9 cellular contexts compared by ENCODE assay signal in the genomic region with DNA sequence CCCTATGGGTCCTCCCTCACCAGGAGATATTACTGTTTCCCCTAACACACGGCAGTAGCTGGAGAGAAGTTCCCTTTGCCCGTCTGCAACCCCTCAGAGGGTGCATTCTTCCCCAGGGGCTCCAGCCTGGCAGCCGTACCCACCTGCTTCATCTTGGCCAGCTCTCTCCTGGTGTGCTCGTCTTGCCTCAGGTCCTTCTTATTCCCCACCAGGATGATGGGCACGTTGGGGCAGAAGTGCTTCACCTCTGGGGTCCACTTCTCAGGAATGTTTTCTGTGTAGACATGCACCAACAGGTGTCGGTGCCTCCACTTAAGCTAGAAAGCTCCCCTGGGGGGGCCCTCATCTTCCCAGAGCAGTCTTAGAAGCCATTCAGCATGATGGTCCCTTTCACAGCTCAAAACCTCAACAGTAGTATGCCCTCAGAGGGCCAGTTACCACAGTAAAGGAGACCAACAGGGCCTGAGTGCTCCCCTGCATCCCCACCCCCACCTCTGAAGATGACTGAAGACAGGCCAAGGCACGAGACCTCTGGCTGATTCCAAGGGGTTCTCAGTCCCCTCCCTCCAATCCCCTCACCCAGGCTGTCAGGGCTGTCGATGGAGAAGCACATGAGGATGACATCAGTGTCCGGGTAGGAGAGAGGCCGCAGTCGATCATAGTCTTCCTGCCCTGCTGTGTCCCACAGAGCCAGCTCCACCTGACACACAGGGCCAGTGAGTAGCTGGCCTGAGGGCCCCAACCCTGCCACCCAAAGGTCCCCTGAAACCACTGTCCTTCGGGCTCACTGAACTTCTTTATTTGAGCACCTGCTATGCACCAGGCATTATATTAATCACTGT. TPM values are rescaled to one million over a fixed set of nuclear protein-coding genes. Genes with fewer than 3 reads are reported as not detected.
A peak's percentile ranks its signal among the peaks of the same experiment; 100 is the strongest.
DNase-seq lines count a peak whose midpoint lies in the region; ATAC-seq and TF ChIP-seq lines count a peak whose summit lies in the region.
"Had no signal": no experiment of that assay in that cellular context is flagged by ENCODE, and none has a peak within 500 bp of the region (broad histone marks: within the 10 kb centered on the region; RNA-seq: fewer than 3 reads in every experiment).

No MANE protein-coding gene starts in this region.

- H3K4me3 Mint-ChIP-seq in MCF 10A (ENCODE audit: unreplicated experiment), result no peak overlapping the region
- peak overlapping the region in 1 of 10 donors; percentile 4 for H3K4me3 Mint-ChIP-seq in naive thymus-derived CD8-positive, alpha-beta T cell

- H3K27me3 ChIP-seq in mammary epithelial cell (ENCODE audit: insufficient read depth, low read length) (no peaks in the 10 kb centered on the region), breast epithelium (no peaks in the 10 kb centered on the region), upper lobe of left lung (no peaks in the 10 kb centered on the region)

- POLR2A ChIA-PET in MCF 10A (lab: Yijun Ruan, JAX), result interaction anchor here (0.8 to 7.7 kb wide), 4 partner anchors 15 to 308 kb away, joined by 3 to 75 read pairs (median 54); a partner anchor contains a TSS
- POLR2A ChIA-PET in naive thymus-derived CD8-positive, alpha-beta T cell (lab: Charles Lee), result interaction anchor here (1.3 to 1.5 kb wide), 2 partner anchors 28 kb away, joined by 5 to 7 read pairs; a partner anchor contains a TSS

- no peaks in the 10 kb centered on the region for H3K9me3 Mint-ChIP-seq in MCF 10A (ENCODE audit: unreplicated experiment)
- H3K9me3 Mint-ChIP-seq in naive thymus-derived CD8-positive, alpha-beta T cell, result no peaks in the 10 kb centered on the region

- H3K27ac ChIP-seq in mammary epithelial cell (ENCODE audit: insufficient read depth, low read depth, low read length), result no peak overlapping the region
- H3K27ac ChIP-seq in breast epithelium, result peak overlapping the region; percentile 86 to 99
- H3K27ac ChIP-seq in upper lobe of left lung, result peak overlapping the region; percentile 91 to 99 (median 98)

- intact Hi-C loops in MCF 10A (cut with micrococcal nuclease) (no loop called here), mammary epithelial cell (cut with micrococcal nuclease) (no loop called here), breast epithelium (cut with DNase I; ENCODE audit: low total_unique reads) (loop anchor here (2.0 kb wide), 1 partner anchor 74 kb away; no protein-coding TSS in a partner anchor)

- TF ChIP-seq CTCF in MCF 10A (IDR thresholded peaks at IDR 0.05; ENCODE audit: unreplicated experiment) (no peak), mammary epithelial cell (conservative IDR thresholded peaks at IDR 0.05 in 1 of 2, IDR thresholded peaks at IDR 0.05 in 1 of 2; ENCODE audit: extremely low read depth in 1 of 2, insufficient read depth in 1 of 2, low read depth in 1 of 2, low read length in 2 of 2) (no peak), breast epithelium (IDR thresholded peaks at IDR 0.05) (no peak), upper lobe of left lung (IDR thresholded peaks at IDR 0.05) (no peak)

- peaks cover 53% of the 10 kb centered on the region for H3K36me3 Mint-ChIP-seq in MCF 10A (ENCODE audit: insufficient read depth, unreplicated experiment)
- peaks cover 0 to 23% (median 0%) of the 10 kb centered on the region in 3 donors for H3K36me3 Mint-ChIP-seq in naive thymus-derived CD8-positive, alpha-beta T cell

- CTCF ChIA-PET in MCF 10A (lab: Yijun Ruan, JAX), result interaction anchor here (0.7 to 1.4 kb wide), 3 partner anchors 14 to 102 kb away, joined by 3 to 8 read pairs (median 5); no protein-coding TSS in a partner anchor
- CTCF ChIA-PET in mammary epithelial cell (lab: Charles Lee; ENCODE audit: low non-redundant PET), result no interaction called here

- no peaks in the 10 kb centered on the region for H4K20me1 ChIP-seq in mammary epithelial cell (ENCODE audit: insufficient read depth, low read length)

- H3K36me3 ChIP-seq in mammary epithelial cell (ENCODE audit: insufficient read depth, low read length), result peaks cover 22% of the 10 kb centered on the region
- H3K36me3 ChIP-seq in breast epithelium, result no peaks in the 10 kb centered on the region
- H3K36me3 ChIP-seq in upper lobe of left lung, result peaks cover 0 to 54% (median 15%) of the 10 kb centered on the region in 4 donors

- 50% methylated on average over 7 of the region's 12 CpGs for WGBS in mammary epithelial cell (ENCODE audit: low coverage, missing lambda C conversion rate)
- WGBS in upper lobe of left lung, 2 donors, result 73 to 74% methylated on average over 10 to 12 of the region's 12 CpGs

- no peaks in the 10 kb centered on the region for H3K27me3 Mint-ChIP-seq in MCF 10A (ENCODE audit: insufficient read depth, unreplicated experiment)
- H3K27me3 Mint-ChIP-seq in naive thymus-derived CD8-positive, alpha-beta T cell, result no peaks in the 10 kb centered on the region

- peak overlapping the region; percentile 39 for H3K27ac Mint-ChIP-seq in MCF 10A (ENCODE audit: low read depth, unreplicated experiment)
- peak overlapping the region; percentile 17 to 94 (median 80) for H3K27ac Mint-ChIP-seq in naive thymus-derived CD8-positive, alpha-beta T cell

- BruUV-seq in MCF 10A (replicated peaks; lab: Mats Ljungman, UMichigan) (no TSS peak), mammary epithelial cell (replicated peaks; lab: Mats Ljungman, UMichigan) (no TSS peak)

- no peak overlapping the region for H3K4me2 ChIP-seq in mammary epithelial cell (ENCODE audit: insufficient read depth, low read depth, low read length)

- peaks cover 63% of the 10 kb centered on the region for H3K4me1 Mint-ChIP-seq in MCF 10A (ENCODE audit: insufficient read depth, unreplicated experiment)
- peaks cover 31 to 77% (median 65%) of the 10 kb centered on the region in 4 donors for H3K4me1 Mint-ChIP-seq in naive thymus-derived CD8-positive, alpha-beta T cell

- in situ Hi-C loops in mammary epithelial cell (cut with MboI; ENCODE audit: low sequenced_read_pairs in 2 of 2), result loop anchor here (10.0 kb wide), 2 partner anchors 198 to 308 kb away; a partner anchor contains a TSS

- H2AFZ ChIP-seq in mammary epithelial cell (ENCODE audit: low read depth, low read length), result no peak overlapping the region

- H3K4me3 ChIP-seq in mammary epithelial cell (replicated peaks in 1 of 3; ENCODE audit: insufficient read depth in 1 of 3, low read depth in 2 of 3, low read length in 3 of 3) (no peak overlapping the region), breast epithelium (no peak overlapping the region), upper lobe of left lung (no peak overlapping the region)

- dilution Hi-C loops in mammary epithelial cell (cut with HindIII; ENCODE audit: low sequenced_read_pairs), result loop anchor here (5.0 kb wide), 1 partner anchor 75 kb away; no protein-coding TSS in a partner anchor

- DNase-seq in MCF 10A (ENCODE audit: unreplicated experiment) (no peak), mammary epithelial cell (no peak), breast epithelium (ENCODE audit: low spot score in 2 of 2) (no peak), upper lobe of left lung (no peak), dermis blood vessel endothelial cell (no peak), Kasumi-1 (lab: John Stamatoyannopoulos, UW) (no peak)
- DNase-seq in naive thymus-derived CD8-positive, alpha-beta T cell, result peak in 1 of 10 donors; percentile 44
- DNase-seq: activated CD4-positive, alpha-beta T cell treated with anti-CD3 and anti-CD28 coated beads for 4 hours had no signal

- peaks cover 53% of the 10 kb centered on the region for H3K79me2 ChIP-seq in mammary epithelial cell (ENCODE audit: insufficient read depth, low read length)

- no peak for ATAC-seq in naive thymus-derived CD8-positive, alpha-beta T cell
- ATAC-seq in upper lobe of left lung (ENCODE audit: low FRiP score in 2 of 2) (no peak), HG03025 (IDR thresholded peaks at IDR 0.05; ENCODE audit: low FRiP score, unreplicated experiment) (no peak)

- TF ChIP-seq EP300 in upper lobe of left lung (IDR thresholded peaks at IDR 0.05), result no peak

- no peak for TF ChIP-seq POLR2A in breast epithelium (IDR thresholded peaks at IDR 0.05)
- no peak for TF ChIP-seq POLR2A in upper lobe of left lung (IDR thresholded peaks at IDR 0.05)

- H3K9me3 ChIP-seq in mammary epithelial cell (replicated peaks; ENCODE audit: insufficient read depth, low read length), result no peaks in the 10 kb centered on the region
- H3K9me3 ChIP-seq in breast epithelium, result no peaks in the 10 kb centered on the region
- H3K9me3 ChIP-seq in upper lobe of left lung, result no peaks in the 10 kb centered on the region

- H3K9ac ChIP-seq in mammary epithelial cell (ENCODE audit: insufficient read depth, low read length), result no peak overlapping the region

- peaks cover 72% of the 10 kb centered on the region for H3K4me1 ChIP-seq in mammary epithelial cell (ENCODE audit: insufficient read depth, low read length)
- H3K4me1 ChIP-seq in breast epithelium, result peaks cover 19 to 40% of the 10 kb centered on the region in 2 donors
- H3K4me1 ChIP-seq in upper lobe of left lung, result peaks cover 64 to 82% (median 74%) of the 10 kb centered on the region in 4 donors

RNA-seq across cellular contexts. Expression of a gene that starts 4.3 kb away (rescaled TPM):
- total RNA-seq in MCF 10A (2022) (253 and 294 TPM in 2 replicates), mammary epithelial cell (100 to 1,000 TPM; 383 to 495 TPM), breast epithelium (100 to 1,000 TPM; 150 to 302 (median 235) TPM), upper lobe of left lung (100 to 1,000 TPM in 5 of 6 donors, 10 to 100 TPM in 1; 80.9 to 218 (median 132) TPM), dermis blood vessel endothelial cell (579 and 920 TPM in 2 replicates)
- 1,160 TPM for polyA plus RNA-seq in mammary epithelial cell
- 644 TPM for polyA minus RNA-seq in mammary epithelial cell
- total RNA-seq in naive thymus-derived CD8-positive, alpha-beta T cell, result 1 to 10 TPM; 3.0 to 4.2 TPM
- 10 to 100 TPM in 1 of 3 donors, 1 to 10 TPM in 2; 2.2 to 46.7 (median 2.8) TPM for polyA plus RNA-seq in naive thymus-derived CD8-positive, alpha-beta T cell

RNA-seq across cellular contexts. Expression of a gene that starts 12.5 kb away (rescaled TPM):
- total RNA-seq in MCF 10A (2022) (0.88 and 1.5 TPM in 2 replicates), mammary epithelial cell (1 to 10 TPM; 6.2 to 9.4 TPM), breast epithelium (1 to 10 TPM in 2 of 3 donors, under 1 TPM in 1; 0.32 to 5.3 (median 4.9) TPM), upper lobe of left lung (under 1 TPM in 5 of 6 donors, not detected in 1; 0.55 to 0.91 (median 0.74) TPM), dermis blood vessel endothelial cell (0.68 and 0.74 TPM in 2 replicates)
- polyA plus RNA-seq in mammary epithelial cell, result 6.2 TPM
- 5.6 TPM for polyA minus RNA-seq in mammary epithelial cell
- under 1 TPM in 1 of 2 experiments, not detected in 1; 0.44 TPM for total RNA-seq in naive thymus-derived CD8-positive, alpha-beta T cell
- polyA plus RNA-seq in naive thymus-derived CD8-positive, alpha-beta T cell, result not detected

RNA-seq across cellular contexts. Expression of a gene that starts 28.2 kb away (rescaled TPM):
- total RNA-seq in MCF 10A (2022), result 54.9 and 55.6 TPM in 2 replicates
- 10 to 100 TPM; 52.2 to 76.0 TPM for total RNA-seq in mammary epithelial cell
- 65.2 TPM for polyA plus RNA-seq in mammary epithelial cell
- 81.0 TPM for polyA minus RNA-seq in mammary epithelial cell
- total RNA-seq in breast epithelium, result 10 to 100 TPM; 14.7 to 52.2 (median 42.6) TPM
- 10 to 100 TPM; 84.2 to 89.9 TPM for total RNA-seq in naive thymus-derived CD8-positive, alpha-beta T cell
- polyA plus RNA-seq in naive thymus-derived CD8-positive, alpha-beta T cell, result 10 to 100 TPM; 24.7 to 40.4 (median 29.5) TPM
- 100 to 1,000 TPM in 2 of 6 donors, 10 to 100 TPM in 4; 26.5 to 161 (median 56.0) TPM for total RNA-seq in upper lobe of left lung
- 62.8 and 85.2 TPM in 2 replicates for total RNA-seq in dermis blood vessel endothelial cell

Comparison
In these comparisons a context has a peak if more than half of its experiments do, and no peak if none do; other contexts are left out.
1. RNA of a gene that starts 4.3 kb away (total RNA-seq): 579 to 920 TPM in dermis blood vessel endothelial cell, 383 to 495 TPM in mammary epithelial cell, 253 to 294 TPM in MCF 10A, 150 to 302 TPM in breast epithelium and 80.9 to 218 TPM in upper lobe of left lung; 3.0 to 4.2 TPM in naive thymus-derived CD8-positive, alpha-beta T cell; every median in the first group is over 10 times any median in the second.